Comparison of ENCODE assay signal across 2 cellular contexts in the genomic region with DNA sequence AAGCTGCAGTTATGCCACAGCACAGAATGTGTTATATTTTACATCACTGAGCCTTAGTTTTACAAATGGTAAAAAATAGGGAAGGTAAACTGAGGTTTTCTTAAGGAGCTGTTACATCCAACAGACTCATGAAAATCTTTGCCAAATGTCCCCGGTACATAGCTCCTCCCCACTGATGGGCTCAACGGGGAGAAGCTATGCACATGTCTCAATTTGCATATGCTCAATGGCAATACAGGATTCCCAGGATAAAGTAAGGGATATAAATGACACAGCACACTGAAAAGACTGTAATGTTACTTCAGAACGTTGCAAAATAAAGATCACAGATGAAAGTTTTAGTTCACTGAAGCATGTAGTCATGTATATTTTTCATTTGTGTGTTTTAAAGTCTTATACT. TPM values are rescaled to one million over a fixed set of nuclear protein-coding genes. Genes with fewer than 3 reads are reported as not detected.
"Had no signal": no experiment of that assay in that cellular context is flagged by ENCODE, and none has a peak within 500 bp of the region (broad histone marks: within the 10 kb centered on the region; RNA-seq: fewer than 3 reads in every experiment).

No MANE protein-coding gene starts in this region.

RNA-seq across cellular contexts. Expression of gene SYNPO2L, which starts 58.7 kb away (rescaled TPM):
- total RNA-seq: MCF 10A, SK-MEL-5 had no signal
